ENCODE assay signal across 8 cellular contexts in the genomic region with DNA sequence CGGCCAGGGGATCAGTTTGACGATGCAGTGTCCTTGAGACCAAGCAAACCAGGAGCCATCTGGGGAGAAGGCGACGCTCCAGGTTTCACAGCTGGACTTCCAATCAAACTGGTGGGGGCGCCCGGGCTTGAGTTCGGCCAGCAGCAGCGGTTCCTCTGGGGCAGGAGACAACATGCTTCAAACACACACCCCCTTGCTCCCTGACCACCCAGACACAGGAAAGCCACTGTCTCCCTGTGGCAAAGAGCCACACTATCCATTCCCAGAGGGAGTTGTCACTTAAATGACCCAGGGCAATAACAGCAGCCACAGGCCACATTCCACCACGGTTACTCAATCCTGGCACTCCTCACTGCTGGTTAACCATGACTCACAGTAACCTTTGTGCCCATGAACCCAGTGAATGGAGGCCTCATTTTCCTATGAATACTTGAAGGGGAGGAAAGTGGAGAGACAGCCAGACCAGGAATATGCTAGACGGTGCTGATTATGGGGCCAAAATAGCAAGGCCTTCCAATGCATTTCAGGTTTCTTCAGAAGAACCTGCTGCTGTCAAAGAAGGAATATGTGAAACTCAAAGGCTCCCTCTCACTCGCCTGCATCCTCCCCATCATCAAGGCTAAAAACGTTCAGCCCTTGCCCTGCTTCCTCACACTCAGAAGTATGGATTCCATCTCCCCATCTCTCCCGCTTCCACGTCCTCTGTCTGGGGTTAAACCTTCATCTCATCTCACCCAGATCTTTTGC. TPM values are rescaled to one million over a fixed set of nuclear protein-coding genes. Genes with fewer than 3 reads are reported as not detected.
DNase-seq lines count a peak whose midpoint lies in the region; ATAC-seq, FAIRE-seq and TF ChIP-seq lines count a peak whose summit lies in the region.

No MANE protein-coding gene starts in this region.

- no peak for TF ChIP-seq POLR2A in spleen (IDR thresholded peaks at IDR 0.05)

- H4K20me1 ChIP-seq in keratinocyte (ENCODE audit: control insufficient read depth, extremely low read depth, insufficient read depth, low read length) = no peaks in the 10 kb centered on the region

- no peaks in the 10 kb centered on the region for H3K9me3 Mint-ChIP-seq in brain

- H3K9ac ChIP-seq in HUES6 (ENCODE audit: low read length) (peak overlapping the region; percentile 56), keratinocyte (ENCODE audit: control insufficient read depth, extremely low read depth, insufficient read depth, low read length) (peak overlapping the region; percentile 28)

- H3K9me1 ChIP-seq in keratinocyte (ENCODE audit: control insufficient read depth, extremely low read depth, insufficient read depth, low read length) = no peaks in the 10 kb centered on the region

- dilution Hi-C loops in keratinocyte (cut with MboI; ENCODE audit: extremely low pct_ligation_motif_present, low sequenced_read_pairs) = no loop called here

- H3K4me1 Mint-ChIP-seq in brain = peaks cover 33% of the 10 kb centered on the region

- no peaks in the 10 kb centered on the region for H3K27me3 Mint-ChIP-seq in brain

- intact Hi-C loops in spleen (cut with DNase I; ENCODE audit: low total_unique reads) = no loop called here

- H3K4me3 ChIP-seq in HUES6 (ENCODE audit: low read depth, low read length) (no peak overlapping the region), keratinocyte (ENCODE audit: control insufficient read depth in 2 of 3, extremely low read depth in 1 of 3, insufficient read depth in 2 of 3, low read depth in 1 of 3, low read length in 3 of 3) (peak overlapping the region in 1 of 3 experiments; percentile 3), spleen (no peak overlapping the region)

- peaks cover 30% of the 10 kb centered on the region for H3K79me2 ChIP-seq in keratinocyte (ENCODE audit: control insufficient read depth, insufficient read depth, low read length)

- peak; percentile 90 for FAIRE-seq in keratinocyte (lab: Jason Lieb, UNC)

- peak overlapping the region in 3 of 5 experiments; percentile 56 to 86 (median 59) for H3K27ac Mint-ChIP-seq in brain

- WGBS in spleen, 5 donors = 72 to 78% (median 74%) methylated on average over 10 to 14 of the region's 14 CpGs

- H3K36me3 ChIP-seq in HUES6 (ENCODE audit: control insufficient read depth, insufficient read depth, low read length) (peaks cover 46% of the 10 kb centered on the region), keratinocyte (ENCODE audit: control insufficient read depth in 2 of 2, extremely low read depth in 1 of 2, insufficient read depth in 2 of 2, low read length in 2 of 2) (peaks cover 6 to 10% of the 10 kb centered on the region in 2 experiments), spleen (peaks cover 0 to 52% (median 27%) of the 10 kb centered on the region in 6 donors)

- no peaks in the 10 kb centered on the region for H3K9me3 ChIP-seq in HUES6 (ENCODE audit: control insufficient read depth, insufficient read depth, low read depth, low read length)
- H3K9me3 ChIP-seq in keratinocyte (ENCODE audit: control insufficient read depth, low read depth, low read length) = no peaks in the 10 kb centered on the region
- H3K9me3 ChIP-seq in spleen = no peaks in the 10 kb centered on the region

- peak overlapping the region; percentile 19 for H3K4me2 ChIP-seq in keratinocyte (ENCODE audit: control insufficient read depth, extremely low read depth, insufficient read depth, low read depth, low read length)

- H3K4me3 Mint-ChIP-seq in brain = peak overlapping the region in 1 of 5 experiments; percentile 47

- DNase-seq in AG08396 (ENCODE audit: low spot score) = peak; percentile 92
- DNase-seq in keratinocyte (ENCODE audit: low read depth, low spot score) = peak; percentile 93
- DNase-seq in spleen = peak; percentile 75
- no peak for DNase-seq in UCSD-AML1 (lab: John Stamatoyannopoulos, UW; ENCODE audit: unreplicated experiment)

- H3K27me3 ChIP-seq in HUES6 (ENCODE audit: control insufficient read depth, insufficient read depth, low read length) (no peaks in the 10 kb centered on the region), keratinocyte (ENCODE audit: control insufficient read depth, extremely low read depth, insufficient read depth, low read length) (no peaks in the 10 kb centered on the region), spleen (replicated peaks in 1 of 7) (no peaks in the 10 kb centered on the region)

- H2AFZ ChIP-seq in keratinocyte (ENCODE audit: control insufficient read depth, low read length) = no peak overlapping the region

- peaks cover 13% of the 10 kb centered on the region for H3K4me1 ChIP-seq in HUES6 (ENCODE audit: control insufficient read depth, insufficient read depth, low read length)
- peaks cover 16% of the 10 kb centered on the region for H3K4me1 ChIP-seq in keratinocyte (ENCODE audit: control insufficient read depth, extremely low read depth, insufficient read depth, low read length)
- peaks cover 6 to 65% (median 33%) of the 10 kb centered on the region in 6 donors for H3K4me1 ChIP-seq in spleen

- TF ChIP-seq CTCF in brain (conservative IDR thresholded peaks at IDR 0.05) (no peak), keratinocyte (optimal IDR thresholded peaks at IDR 0.05 in 1 of 3, IDR thresholded peaks at IDR 0.05 in 1 of 3, conservative IDR thresholded peaks at IDR 0.05 in 1 of 3; ENCODE audit: extremely low read depth in 1 of 3, insufficient read depth in 2 of 3, low read length in 3 of 3) (peak in 1 of 3 experiments; percentile 32), spleen (IDR thresholded peaks at IDR 0.05 in 8 of 11, conservative IDR thresholded peaks at IDR 0.05 in 3 of 11) (no peak)

- H3K36me3 Mint-ChIP-seq in brain = peaks cover 67% of the 10 kb centered on the region

- H3K27ac ChIP-seq in HUES6 (ENCODE audit: low read depth, low read length) = peak overlapping the region; percentile 58; the same call in 1 of the 2 replicates
- H3K27ac ChIP-seq in keratinocyte (ENCODE audit: control insufficient read depth, insufficient read depth, low read length) = peak overlapping the region; percentile 54
- H3K27ac ChIP-seq in spleen = peak overlapping the region in 7 of 8 donors; percentile 31 to 69 (median 52)

- ATAC-seq in GM19467 (IDR thresholded peaks at IDR 0.05; ENCODE audit: unreplicated experiment) (no peak), GM21367 (IDR thresholded peaks at IDR 0.05; ENCODE audit: unreplicated experiment) (no peak)

RNA-seq across cellular contexts. Expression of a gene that starts 8.5 kb away (rescaled TPM):
- polyA plus RNA-seq in brain (ENCODE audit: insufficient read depth, low read depth, low replicate concordance) = 107 TPM
- polyA plus RNA-seq in keratinocyte = 83.2 to 145 TPM (median 84.0 TPM) in 3 replicates
- 41.1 TPM for polyA plus RNA-seq in keratinocyte (2011; ENCODE audit: low read depth)
- 126 and 127 TPM in 2 replicates for polyA plus RNA-seq in keratinocyte (2011; cell fraction: cytosol; rRNA removed)
- 43.2 and 44.1 TPM in 2 replicates for polyA plus RNA-seq in keratinocyte (2011; cell fraction: nucleus; rRNA removed)
- polyA plus RNA-seq in keratinocyte (2012; ENCODE audit: low replicate concordance) = 46.5 and 80.6 TPM in 2 replicates
- 232 to 330 TPM (median 279 TPM) in 3 replicates for polyA minus RNA-seq in keratinocyte
- polyA minus RNA-seq in keratinocyte (2011; cell fraction: cytosol; rRNA and poly(A)+ RNA removed) = 205 TPM
- 26.1 and 63.4 TPM in 2 replicates for polyA minus RNA-seq in keratinocyte (2011; cell fraction: nucleus; rRNA and poly(A)+ RNA removed)
- total RNA-seq in spleen = 10 to 100 TPM; 33.1 to 63.2 (median 48.9) TPM
- polyA plus RNA-seq in spleen = 10 to 100 TPM; 14.4 to 25.3 (median 18.6) TPM

RNA-seq across cellular contexts. Expression of a gene that starts 36.0 kb away (rescaled TPM):
- polyA plus RNA-seq in brain (ENCODE audit: insufficient read depth, low read depth, low replicate concordance) (47.2 TPM), keratinocyte (9.2 to 24.0 TPM (median 21.2 TPM) in 3 replicates), spleen (10 to 100 TPM in 1 of 3 donors, 1 to 10 TPM in 2; 6.6 to 11.0 (median 9.1) TPM)
- 1.9 TPM for polyA plus RNA-seq in keratinocyte (2011; ENCODE audit: low read depth)
- polyA plus RNA-seq in keratinocyte (2011; cell fraction: cytosol; rRNA removed) = 8.9 and 9.3 TPM in 2 replicates
- 8.8 and 11.9 TPM in 2 replicates for polyA plus RNA-seq in keratinocyte (2011; cell fraction: nucleus; rRNA removed)
- polyA plus RNA-seq in keratinocyte (2012; ENCODE audit: low replicate concordance) = 3.6 and 14.2 TPM in 2 replicates
- polyA minus RNA-seq in keratinocyte = 7.0 to 21.4 TPM (median 8.8 TPM) in 3 replicates
- 8.8 TPM for polyA minus RNA-seq in keratinocyte (2011; cell fraction: cytosol; rRNA and poly(A)+ RNA removed)
- 4.2 and 6.3 TPM in 2 replicates for polyA minus RNA-seq in keratinocyte (2011; cell fraction: nucleus; rRNA and poly(A)+ RNA removed)
- 10 to 100 TPM in 5 of 7 donors, 1 to 10 TPM in 2; 8.1 to 18.4 (median 12.6) TPM for total RNA-seq in spleen

RNA-seq across cellular contexts. Expression of a gene that starts 51.3 kb away (rescaled TPM):
- polyA plus RNA-seq in brain (ENCODE audit: insufficient read depth, low read depth, low replicate concordance) (14.9 TPM), keratinocyte (11.4 to 12.7 TPM (median 12.1 TPM) in 3 replicates), spleen (1 to 10 TPM; 4.9 to 7.0 (median 5.2) TPM)
- polyA plus RNA-seq in keratinocyte (2011; ENCODE audit: low read depth) = 1.5 TPM
- polyA plus RNA-seq in keratinocyte (2011; cell fraction: cytosol; rRNA removed) = 7.6 and 12.9 TPM in 2 replicates
- 19.9 and 25.0 TPM in 2 replicates for polyA plus RNA-seq in keratinocyte (2011; cell fraction: nucleus; rRNA removed)
- polyA plus RNA-seq in keratinocyte (2012; ENCODE audit: low replicate concordance) = 6.5 and 12.7 TPM in 2 replicates
- 36.9 to 61.1 TPM (median 42.6 TPM) in 3 replicates for polyA minus RNA-seq in keratinocyte
- 19.8 TPM for polyA minus RNA-seq in keratinocyte (2011; cell fraction: cytosol; rRNA and poly(A)+ RNA removed)
- polyA minus RNA-seq in keratinocyte (2011; cell fraction: nucleus; rRNA and poly(A)+ RNA removed) = 17.9 and 28.5 TPM in 2 replicates
- 10 to 100 TPM; 11.6 to 22.9 (median 18.2) TPM for total RNA-seq in spleen
